ENCODE assay signal across 1 cellular context in the genomic region with DNA sequence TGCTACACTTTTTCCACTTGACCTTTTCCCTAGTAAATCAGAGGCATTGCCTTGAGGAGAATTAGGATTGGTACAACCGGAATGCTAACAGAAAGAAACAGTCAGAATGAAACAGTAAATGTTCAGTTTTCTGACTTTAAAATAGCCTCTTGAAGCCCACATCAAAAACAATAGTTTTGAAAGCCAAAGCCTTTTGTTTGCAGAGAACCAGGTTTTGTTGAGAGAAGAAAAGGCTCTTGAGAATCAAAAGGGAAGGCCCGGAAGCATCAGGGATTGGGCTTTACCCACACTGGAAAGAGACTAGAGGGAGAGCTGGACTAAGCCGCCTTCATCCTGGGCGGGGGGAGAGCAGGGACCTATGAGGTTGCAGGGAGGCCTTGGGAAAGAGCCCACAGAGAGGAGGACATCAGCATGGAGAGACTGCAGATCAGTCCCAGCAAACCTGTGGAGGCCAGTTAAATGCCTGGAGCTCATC.
TF ChIP-seq lines count a peak whose summit lies in the region.

No MANE protein-coding gene starts in this region.

TF ChIP-seq in IMR-90, 13 proteins besides CTCF, POLR2A, EP300 and RAD21 (continued from another document):
- TF ChIP-seq BHLHE40 (IDR thresholded peaks at IDR 0.05; ENCODE audit: low read depth, low read length) (no peak), MAZ (IDR thresholded peaks at IDR 0.05; ENCODE audit: borderline replicate concordance, low read depth, low read length) (no peak), RFX5 (IDR thresholded peaks at IDR 0.05; ENCODE audit: low read depth, low read length) (no peak), FOS (IDR thresholded peaks at IDR 0.05; ENCODE audit: low read depth, low read length) (no peak), MAFK (IDR thresholded peaks at IDR 0.05; ENCODE audit: low read depth, low read length) (no peak), CEBPB (IDR thresholded peaks at IDR 0.05; ENCODE audit: low read depth, low read length) (no peak), NFE2L2 (IDR thresholded peaks at IDR 0.05; ENCODE audit: low read depth, low read length) (no peak), ELK1 (IDR thresholded peaks at IDR 0.05; ENCODE audit: borderline replicate concordance, low read depth, low read length) (no peak)
